In genomic region chr20:61391185-61391584, GRCh38 we compare ENCODE assay signal across 12 cellular contexts.
DNase-seq lines count a peak whose midpoint lies in the region; FAIRE-seq and TF ChIP-seq lines count a peak whose summit lies in the region.
"Had no signal": no experiment of that assay in that cellular context is flagged by ENCODE, and none has a peak within 500 bp of the region (broad histone marks: within the 10 kb centered on the region; RNA-seq: fewer than 3 reads in every experiment).

No MANE protein-coding gene starts in this region.

- dilution Hi-C loops in mammary epithelial cell (cut with HindIII; ENCODE audit: low sequenced_read_pairs), result no loop called here

- no peaks in the 10 kb centered on the region for H3K36me3 Mint-ChIP-seq in astrocyte (ENCODE audit: low read depth, unreplicated experiment)
- H3K36me3 Mint-ChIP-seq: CD4-positive, CD25-positive, alpha-beta regulatory T cell had no signal

- H4K20me1 ChIP-seq in mammary epithelial cell (ENCODE audit: insufficient read depth, low read length), result no peaks in the 10 kb centered on the region
- no peaks in the 10 kb centered on the region for H4K20me1 ChIP-seq in astrocyte (ENCODE audit: insufficient read depth, low read length)

- H3K9me3 Mint-ChIP-seq in astrocyte (ENCODE audit: unreplicated experiment), result peaks cover 6% of the 10 kb centered on the region

- H3K4me3 ChIP-seq in mammary epithelial cell (replicated peaks in 1 of 3; ENCODE audit: insufficient read depth in 1 of 3, low read depth in 2 of 3, low read length in 3 of 3) (no peak overlapping the region), breast epithelium (no peak overlapping the region), astrocyte (ENCODE audit: insufficient read depth, low read depth, low read length) (no peak overlapping the region), mesodermal cell (ENCODE audit: extremely low read depth, insufficient read depth, low read length, poor library complexity, severe bottlenecking) (no peak overlapping the region)

- BruUV-seq in mammary epithelial cell (replicated peaks; lab: Mats Ljungman, UMichigan), result no TSS peak

- H3K4me1 ChIP-seq in mammary epithelial cell (ENCODE audit: insufficient read depth, low read length), result peaks cover 29% of the 10 kb centered on the region
- H3K4me1 ChIP-seq in breast epithelium, result no peaks in the 10 kb centered on the region
- H3K4me1 ChIP-seq in astrocyte (ENCODE audit: insufficient read depth, low read length), result peaks cover 12% of the 10 kb centered on the region
- H3K4me1 ChIP-seq in mesodermal cell (ENCODE audit: control insufficient read depth, insufficient read depth, low read length, poor library complexity, severe bottlenecking), result peaks cover 30% of the 10 kb centered on the region

- TF ChIP-seq POLR2A in breast epithelium (IDR thresholded peaks at IDR 0.05), result no peak

- H3K4me1 Mint-ChIP-seq in astrocyte (ENCODE audit: low read depth, unreplicated experiment), result peaks cover 16% of the 10 kb centered on the region
- H3K4me1 Mint-ChIP-seq: CD4-positive, CD25-positive, alpha-beta regulatory T cell had no signal

- H3K36me3 ChIP-seq in mammary epithelial cell (ENCODE audit: insufficient read depth, low read length), result no peaks in the 10 kb centered on the region
- no peaks in the 10 kb centered on the region for H3K36me3 ChIP-seq in breast epithelium
- H3K36me3 ChIP-seq in astrocyte (ENCODE audit: insufficient read depth, low read length), result no peaks in the 10 kb centered on the region
- H3K36me3 ChIP-seq in mesodermal cell (ENCODE audit: control insufficient read depth, insufficient read depth, low read length), result no peaks in the 10 kb centered on the region

- no peak overlapping the region for H3K4me3 Mint-ChIP-seq in astrocyte (ENCODE audit: unreplicated experiment)
- H3K4me3 Mint-ChIP-seq: CD4-positive, CD25-positive, alpha-beta regulatory T cell had no signal

- WGBS in mammary epithelial cell (ENCODE audit: low coverage, missing lambda C conversion rate), result 39% methylated on average over 6 of the region's 12 CpGs
- 94 to 98% methylated on average over 8 to 11 of the region's 12 CpGs for WGBS in mesodermal cell (ENCODE audit: insufficient coverage in 2 of 2), 2 experiments

- peak overlapping the region; percentile 68 for H3K4me2 ChIP-seq in mammary epithelial cell (ENCODE audit: insufficient read depth, low read depth, low read length)
- no peak overlapping the region for H3K4me2 ChIP-seq in astrocyte (ENCODE audit: low read length)

- H3K79me2 ChIP-seq in mammary epithelial cell (ENCODE audit: insufficient read depth, low read length) (peaks cover 34% of the 10 kb centered on the region), astrocyte (ENCODE audit: insufficient read depth, low read length) (no peaks in the 10 kb centered on the region)

- in situ Hi-C loops in mammary epithelial cell (cut with MboI; ENCODE audit: low sequenced_read_pairs in 2 of 2), result no loop called here

- FAIRE-seq in astrocyte (lab: Jason Lieb, UNC), result no peak
- FAIRE-seq: H54 had no signal

- peak overlapping the region; percentile 15 for H3K9ac ChIP-seq in mammary epithelial cell (ENCODE audit: insufficient read depth, low read length)
- no peak overlapping the region for H3K9ac ChIP-seq in astrocyte (ENCODE audit: low read length)

- DNase-seq in mammary epithelial cell (no peak), breast epithelium (ENCODE audit: low spot score in 2 of 2) (no peak), astrocyte (ENCODE audit: low read depth) (no peak), occipital lobe (lab: John Stamatoyannopoulos, UW) (no peak), cardiac septum (ENCODE audit: low spot score) (no peak), putamen (ENCODE audit: low spot score) (no peak)
- no peak for DNase-seq in stimulated activated naive CD4-positive, alpha-beta T cell (lab: John Stamatoyannopoulos, UW)
- DNase-seq: CD4-positive, CD25-positive, alpha-beta regulatory T cell; DMS53 had no signal

- peak overlapping the region; percentile 59 for H3K27ac Mint-ChIP-seq in astrocyte (ENCODE audit: unreplicated experiment)
- H3K27ac Mint-ChIP-seq: CD4-positive, CD25-positive, alpha-beta regulatory T cell had no signal

- H3K27me3 ChIP-seq in mammary epithelial cell (ENCODE audit: insufficient read depth, low read length) (no peaks in the 10 kb centered on the region), breast epithelium (peaks cover 0 to 3% of the 10 kb centered on the region in 2 donors), astrocyte (ENCODE audit: insufficient read depth, low read length) (no peaks in the 10 kb centered on the region)

- TF ChIP-seq CTCF in mammary epithelial cell (conservative IDR thresholded peaks at IDR 0.05 in 1 of 2, IDR thresholded peaks at IDR 0.05 in 1 of 2; ENCODE audit: extremely low read depth in 1 of 2, insufficient read depth in 1 of 2, low read depth in 1 of 2, low read length in 2 of 2), result no peak
- no peak for TF ChIP-seq CTCF in breast epithelium (IDR thresholded peaks at IDR 0.05)
- TF ChIP-seq CTCF in astrocyte (IDR thresholded peaks at IDR 0.05; ENCODE audit: insufficient read depth, low read depth, low read length), result no peak

- H3K27ac ChIP-seq in mammary epithelial cell (ENCODE audit: insufficient read depth, low read depth, low read length), result peak overlapping the region; percentile 0
- H3K27ac ChIP-seq in breast epithelium, result no peak overlapping the region
- no peak overlapping the region for H3K27ac ChIP-seq in astrocyte (ENCODE audit: low read depth, low read length)
- H3K27ac ChIP-seq in mesodermal cell (ENCODE audit: low read depth, low read length, severe bottlenecking), result peak overlapping the region; percentile 75
- H3K27ac ChIP-seq: 22Rv1 had no signal

- H3K9me3 ChIP-seq in mammary epithelial cell (replicated peaks; ENCODE audit: insufficient read depth, low read length) (no peaks in the 10 kb centered on the region), breast epithelium (no peaks in the 10 kb centered on the region), astrocyte (ENCODE audit: insufficient read depth, low read depth, low read length) (no peaks in the 10 kb centered on the region), mesodermal cell (ENCODE audit: control insufficient read depth, low read length) (peaks cover 10% of the 10 kb centered on the region)

- peak overlapping the region; percentile 74 for H2AFZ ChIP-seq in mammary epithelial cell (ENCODE audit: low read depth, low read length)
- H2AFZ ChIP-seq in astrocyte (ENCODE audit: low read depth, low read length), result no peak overlapping the region

- intact Hi-C loops in mammary epithelial cell (cut with micrococcal nuclease), result no loop called here
- intact Hi-C loops in breast epithelium (cut with DNase I; ENCODE audit: low total_unique reads), result no loop called here
- intact Hi-C loops in cardiac septum (cut with DNase I), result no loop called here

- CTCF ChIA-PET in mammary epithelial cell (lab: Charles Lee; ENCODE audit: low non-redundant PET), result interaction anchor here (0.5 kb wide), 1 partner anchor 398 kb away, joined by 15 read pairs; no protein-coding TSS in a partner anchor

- H3K27me3 Mint-ChIP-seq in astrocyte (ENCODE audit: low read depth, unreplicated experiment), result peaks cover 3% of the 10 kb centered on the region
- H3K27me3 Mint-ChIP-seq: CD4-positive, CD25-positive, alpha-beta regulatory T cell had no signal

Comparison
In these comparisons a context has a peak if more than half of its experiments do, and no peak if none do; other contexts are left out.
1. H3K27ac ChIP-seq: peak in mammary epithelial cell (single experiment) and mesodermal cell (single experiment); none in breast epithelium (0 of 2) and astrocyte (single experiment).